Comparison of ENCODE assay signal across 29 cellular contexts in the genomic region with DNA sequence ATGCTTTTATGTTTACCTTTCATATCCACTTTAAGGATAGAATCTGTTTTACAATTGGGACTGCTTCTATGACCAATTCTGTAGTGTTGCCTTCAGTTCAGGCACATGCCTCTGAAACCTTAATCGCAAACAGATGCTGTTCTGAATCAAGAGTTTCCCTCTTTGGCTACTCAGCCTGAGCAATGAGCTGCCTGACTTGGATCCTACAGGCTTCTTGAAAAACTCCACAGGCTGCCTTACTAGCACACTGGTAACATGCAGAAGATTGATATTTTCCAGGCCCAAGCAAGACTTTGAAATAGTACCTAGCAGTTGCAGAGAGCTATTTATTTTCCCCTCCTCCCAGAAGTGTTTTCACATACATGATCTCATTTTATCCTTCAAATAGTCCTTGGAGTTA. TPM values are rescaled to one million over a fixed set of nuclear protein-coding genes. Genes with fewer than 3 reads are reported as not detected.
DNase-seq lines count a peak whose midpoint lies in the region; ATAC-seq, FAIRE-seq and TF ChIP-seq lines count a peak whose summit lies in the region.
"Had no signal": no experiment of that assay in that cellular context is flagged by ENCODE, and none has a peak within 500 bp of the region (broad histone marks: within the 10 kb centered on the region; RNA-seq: fewer than 3 reads in every experiment).

No MANE protein-coding gene starts in this region.

- no peaks in the 10 kb centered on the region for H3K9me3 ChIP-seq in breast epithelium
- no peaks in the 10 kb centered on the region for H3K9me3 ChIP-seq in mammary epithelial cell (replicated peaks; ENCODE audit: insufficient read depth, low read length)
- H3K9me3 ChIP-seq in astrocyte (ENCODE audit: insufficient read depth, low read depth, low read length), result no peaks in the 10 kb centered on the region
- no peaks in the 10 kb centered on the region for H3K9me3 ChIP-seq in gastroesophageal sphincter
- H3K9me3 ChIP-seq: heart right ventricle, thoracic aorta had no signal

- no peak for TF ChIP-seq EP300 in gastroesophageal sphincter (IDR thresholded peaks at IDR 0.05)

- CTCF ChIA-PET in mammary epithelial cell (lab: Charles Lee; ENCODE audit: low non-redundant PET), result no interaction called here

- H3K4me1 Mint-ChIP-seq in astrocyte (ENCODE audit: low read depth, unreplicated experiment) (no peaks in the 10 kb centered on the region), type B pancreatic cell (ENCODE audit: unreplicated experiment) (peaks cover 21% of the 10 kb centered on the region)
- H3K4me1 Mint-ChIP-seq: activated naive CD4-positive, alpha-beta T cell treated with anti-CD3 and anti-CD28 coated beads, Interleukin-2, amount 50 U/mL, for 24 hours; CD4-positive, CD25-positive, alpha-beta regulatory T cell; naive thymus-derived CD4-positive, alpha-beta T cell; T-helper 17 cell had no signal

- no peaks in the 10 kb centered on the region for H3K27me3 ChIP-seq in breast epithelium
- no peaks in the 10 kb centered on the region for H3K27me3 ChIP-seq in mammary epithelial cell (ENCODE audit: insufficient read depth, low read length)
- H3K27me3 ChIP-seq in astrocyte (ENCODE audit: insufficient read depth, low read length), result no peaks in the 10 kb centered on the region
- no peaks in the 10 kb centered on the region for H3K27me3 ChIP-seq in gastroesophageal sphincter
- H3K27me3 ChIP-seq: heart right ventricle had no signal

- TF ChIP-seq CTCF in breast epithelium (IDR thresholded peaks at IDR 0.05) (no peak), mammary epithelial cell (conservative IDR thresholded peaks at IDR 0.05 in 1 of 2, IDR thresholded peaks at IDR 0.05 in 1 of 2; ENCODE audit: extremely low read depth in 1 of 2, insufficient read depth in 1 of 2, low read depth in 1 of 2, low read length in 2 of 2) (no peak), astrocyte (IDR thresholded peaks at IDR 0.05; ENCODE audit: insufficient read depth, low read depth, low read length) (no peak), gastroesophageal sphincter (IDR thresholded peaks at IDR 0.05) (no peak), type B pancreatic cell (conservative IDR thresholded peaks at IDR 0.05) (no peak)

- ATAC-seq in gastroesophageal sphincter, result peak; percentile 62
- ATAC-seq in activated naive CD4-positive, alpha-beta T cell treated with anti-CD3 and anti-CD28 coated beads, Interleukin-2, amount 50 U/mL, for 72 hours, result no peak
- ATAC-seq: activated CD8-positive, alpha-beta T cell treated with anti-CD3 and anti-CD28 coated beads, Interleukin-2, amount 10 ng/mL, durations not matched to agents 7 days and 5 days; activated T-cell treated with anti-CD3 and anti-CD28 coated beads, Interleukin-2, amount 50 U/mL, for 4 hours; naive thymus-derived CD4-positive, alpha-beta T cell; T-helper 17 cell had no signal

- H3K9me3 Mint-ChIP-seq in astrocyte (ENCODE audit: unreplicated experiment) (no peaks in the 10 kb centered on the region), type B pancreatic cell (peaks cover 7% of the 10 kb centered on the region)
- peaks cover under 1% of the 10 kb centered on the region in 2 donors for H3K9me3 Mint-ChIP-seq in activated naive CD4-positive, alpha-beta T cell treated with anti-CD3 and anti-CD28 coated beads, Interleukin-2, amount 50 U/mL, for 72 hours

- H3K4me3 ChIP-seq in breast epithelium (no peak overlapping the region), mammary epithelial cell (replicated peaks in 1 of 3; ENCODE audit: insufficient read depth in 1 of 3, low read depth in 2 of 3, low read length in 3 of 3) (no peak overlapping the region), astrocyte (ENCODE audit: insufficient read depth, low read depth, low read length) (no peak overlapping the region), gastroesophageal sphincter (no peak overlapping the region)
- H3K4me3 ChIP-seq: dorsolateral prefrontal cortex, heart right ventricle, thoracic aorta had no signal

- H3K9ac ChIP-seq in mammary epithelial cell (ENCODE audit: insufficient read depth, low read length) (no peak overlapping the region), astrocyte (ENCODE audit: low read length) (no peak overlapping the region)

- in situ Hi-C loops in mammary epithelial cell (cut with MboI; ENCODE audit: low sequenced_read_pairs in 2 of 2), result no loop called here

- H3K27ac ChIP-seq in breast epithelium (peak overlapping the region; percentile 48 to 64), mammary epithelial cell (ENCODE audit: insufficient read depth, low read depth, low read length) (no peak overlapping the region), astrocyte (ENCODE audit: low read depth, low read length) (no peak overlapping the region), gastroesophageal sphincter (no peak overlapping the region)
- H3K27ac ChIP-seq: 22Rv1, dorsolateral prefrontal cortex, heart right ventricle, thoracic aorta had no signal

- no peaks in the 10 kb centered on the region for H3K4me1 ChIP-seq in breast epithelium
- no peaks in the 10 kb centered on the region for H3K4me1 ChIP-seq in mammary epithelial cell (ENCODE audit: insufficient read depth, low read length)
- no peaks in the 10 kb centered on the region for H3K4me1 ChIP-seq in astrocyte (ENCODE audit: insufficient read depth, low read length)
- H3K4me1 ChIP-seq in gastroesophageal sphincter, result no peaks in the 10 kb centered on the region
- H3K4me1 ChIP-seq: heart right ventricle had no signal

- H3K4me3 Mint-ChIP-seq in astrocyte (ENCODE audit: unreplicated experiment) (no peak overlapping the region), type B pancreatic cell (no peak overlapping the region)
- H3K4me3 Mint-ChIP-seq: activated CD8-positive, alpha-beta T cell treated with anti-CD3 and anti-CD28 coated beads, Interleukin-2, amount 10 ng/mL, durations not matched to agents 7 days and 5 days; activated naive CD4-positive, alpha-beta T cell treated with anti-CD3 and anti-CD28 coated beads, Interleukin-2, amount 50 U/mL, for 24 hours; activated T-cell treated with anti-CD3 and anti-CD28 coated beads, Interleukin-2, amount 50 U/mL, for 4 hours; CD4-positive, CD25-positive, alpha-beta regulatory T cell; naive thymus-derived CD4-positive, alpha-beta T cell; T-helper 17 cell had no signal

- no peaks in the 10 kb centered on the region for H3K36me3 Mint-ChIP-seq in astrocyte (ENCODE audit: low read depth, unreplicated experiment)
- no peaks in the 10 kb centered on the region for H3K36me3 Mint-ChIP-seq in type B pancreatic cell
- peaks cover 0 to 1% of the 10 kb centered on the region in 2 donors for H3K36me3 Mint-ChIP-seq in activated naive CD4-positive, alpha-beta T cell treated with anti-CD3 and anti-CD28 coated beads, Interleukin-2, amount 50 U/mL, for 72 hours
- H3K36me3 Mint-ChIP-seq: activated naive CD4-positive, alpha-beta T cell treated with anti-CD3 and anti-CD28 coated beads, Interleukin-2, amount 50 U/mL, for 24 hours; CD4-positive, CD25-positive, alpha-beta regulatory T cell; naive thymus-derived CD4-positive, alpha-beta T cell had no signal

- TF ChIP-seq POLR2A in breast epithelium (IDR thresholded peaks at IDR 0.05) (no peak), gastroesophageal sphincter (IDR thresholded peaks at IDR 0.05) (no peak)

- no TSS peak for BruUV-seq in mammary epithelial cell (replicated peaks; lab: Mats Ljungman, UMichigan)

- dilution Hi-C loops in mammary epithelial cell (cut with HindIII; ENCODE audit: low sequenced_read_pairs), result no loop called here

- H3K27ac Mint-ChIP-seq in astrocyte (ENCODE audit: unreplicated experiment) (no peak overlapping the region), type B pancreatic cell (peak overlapping the region; percentile 19)
- no peak overlapping the region for H3K27ac Mint-ChIP-seq in activated naive CD4-positive, alpha-beta T cell treated with anti-CD3 and anti-CD28 coated beads, Interleukin-2, amount 50 U/mL, for 72 hours
- H3K27ac Mint-ChIP-seq: activated CD8-positive, alpha-beta T cell treated with anti-CD3 and anti-CD28 coated beads, Interleukin-2, amount 10 ng/mL, durations not matched to agents 7 days and 5 days; activated naive CD4-positive, alpha-beta T cell treated with anti-CD3 and anti-CD28 coated beads, Interleukin-2, amount 50 U/mL, for 24 hours; CD4-positive, CD25-positive, alpha-beta regulatory T cell; naive thymus-derived CD4-positive, alpha-beta T cell; T-helper 17 cell had no signal

- H4K20me1 ChIP-seq in mammary epithelial cell (ENCODE audit: insufficient read depth, low read length) (no peaks in the 10 kb centered on the region), astrocyte (ENCODE audit: insufficient read depth, low read length) (no peaks in the 10 kb centered on the region)

- no peaks in the 10 kb centered on the region for H3K36me3 ChIP-seq in breast epithelium
- no peaks in the 10 kb centered on the region for H3K36me3 ChIP-seq in mammary epithelial cell (ENCODE audit: insufficient read depth, low read length)
- no peaks in the 10 kb centered on the region for H3K36me3 ChIP-seq in astrocyte (ENCODE audit: insufficient read depth, low read length)
- H3K36me3 ChIP-seq in gastroesophageal sphincter, result no peaks in the 10 kb centered on the region
- H3K36me3 ChIP-seq: heart right ventricle, thoracic aorta had no signal

- WGBS in mammary epithelial cell (ENCODE audit: low coverage, missing lambda C conversion rate), result 100% methylated on average over 1 of the region's 1 CpG
- 100% methylated on average over 1 of the region's 1 CpG; no CpG with 5 or more reads in 1 of the 2 donors for WGBS in gastroesophageal sphincter (ENCODE audit: low coverage in 1 of 2), 2 donors

- H3K79me2 ChIP-seq in mammary epithelial cell (ENCODE audit: insufficient read depth, low read length), result no peaks in the 10 kb centered on the region
- H3K79me2 ChIP-seq in astrocyte (ENCODE audit: insufficient read depth, low read length), result no peaks in the 10 kb centered on the region

- peak in 1 of 2 donors; percentile 27 for DNase-seq in breast epithelium (ENCODE audit: low spot score in 2 of 2)
- no peak for DNase-seq in mammary epithelial cell
- peak; percentile 13 for DNase-seq in astrocyte (ENCODE audit: low read depth)
- DNase-seq in type B pancreatic cell (ENCODE audit: extremely low spot score, unreplicated experiment), result no peak
- no peak for DNase-seq in DMS153 (lab: John Stamatoyannopoulos, UW)
- no peak for DNase-seq in activated naive CD4-positive, alpha-beta T cell treated with anti-CD3 and anti-CD28 coated beads, Interleukin-2, amount 50 U/mL, for 72 hours (ENCODE audit: low spot score in 2 of 2)
- DNase-seq in NCI-H1092 treated with DMSO at 0.1 percent for 48 hours (lab: John Stamatoyannopoulos, UW), result no peak
- DNase-seq: activated CD4-positive, CD25-positive, alpha-beta regulatory T cell; activated CD8-positive, alpha-beta T cell treated with anti-CD3 and anti-CD28 coated beads, Interleukin-2, amount 10 ng/mL, durations not matched to agents 7 days and 5 days; activated T-cell treated with anti-CD3 and anti-CD28 coated beads, Interleukin-2, amount 50 U/mL, for 4 hours; CD4-positive, CD25-positive, alpha-beta regulatory T cell; dorsolateral prefrontal cortex; KBM-7; MV-4-11; naive thymus-derived CD4-positive, alpha-beta T cell; NCI-H2029 treated with DMSO at 0.1 percent for 48 hours; NCI-H510A treated with DMSO at 0.1 percent for 48 hours; SHP77; T-helper 17 cell had no signal

- H3K27me3 Mint-ChIP-seq in astrocyte (ENCODE audit: low read depth, unreplicated experiment) (no peaks in the 10 kb centered on the region), type B pancreatic cell (peaks cover 6% of the 10 kb centered on the region)

- no peak for FAIRE-seq in astrocyte (lab: Jason Lieb, UNC)
- FAIRE-seq: bronchial epithelial cell had no signal

- no peak overlapping the region for H2AFZ ChIP-seq in mammary epithelial cell (ENCODE audit: low read depth, low read length)
- no peak overlapping the region for H2AFZ ChIP-seq in astrocyte (ENCODE audit: low read depth, low read length)

- H3K4me2 ChIP-seq in mammary epithelial cell (ENCODE audit: insufficient read depth, low read depth, low read length), result no peak overlapping the region
- no peak overlapping the region for H3K4me2 ChIP-seq in astrocyte (ENCODE audit: low read length)

- intact Hi-C loops in breast epithelium (cut with DNase I; ENCODE audit: low total_unique reads) (loop anchor here (10.0 kb wide), 1 partner anchor 1828 kb away; no protein-coding TSS in a partner anchor), mammary epithelial cell (cut with micrococcal nuclease) (no loop called here)

RNA-seq across cellular contexts. Expression of a gene that starts 34.8 kb away (rescaled TPM):
- total RNA-seq in breast epithelium, result not detected
- total RNA-seq in mammary epithelial cell, result not detected
- not detected for polyA plus RNA-seq in mammary epithelial cell
- polyA minus RNA-seq in mammary epithelial cell, result not detected
- total RNA-seq in astrocyte, result not detected in 2 replicates
- total RNA-seq in gastroesophageal sphincter, result not detected
- not detected in 2 replicates for total RNA-seq in type B pancreatic cell (ENCODE audit: low replicate concordance)
- under 1 TPM in 1 of 2 donors, not detected in 1; 0.35 TPM for total RNA-seq in activated naive CD4-positive, alpha-beta T cell treated with anti-CD3 and anti-CD28 coated beads, Interleukin-2, amount 50 U/mL, for 72 hours
- total RNA-seq: activated CD8-positive, alpha-beta T cell treated with anti-CD3 and anti-CD28 coated beads, Interleukin-2, amount 10 ng/mL, durations not matched to agents 7 days and 5 days; bronchial epithelial cell; dorsolateral prefrontal cortex; epithelial cell of proximal tubule; H4; heart right ventricle; lung microvascular endothelial cell; posterior vena cava; T-helper 17 cell; thoracic aorta had no signal
- polyA plus RNA-seq: heart right ventricle; naive thymus-derived CD4-positive, alpha-beta T cell had no signal

Comparison
In these comparisons a context has a peak if more than half of its experiments do, and no peak if none do; other contexts are left out.
1. H3K27ac ChIP-seq: peak in breast epithelium (2 of 2); none in mammary epithelial cell (single experiment), astrocyte (single experiment) and gastroesophageal sphincter (0 of 4).